8 cellular contexts compared by ENCODE assay signal in the genomic region with DNA sequence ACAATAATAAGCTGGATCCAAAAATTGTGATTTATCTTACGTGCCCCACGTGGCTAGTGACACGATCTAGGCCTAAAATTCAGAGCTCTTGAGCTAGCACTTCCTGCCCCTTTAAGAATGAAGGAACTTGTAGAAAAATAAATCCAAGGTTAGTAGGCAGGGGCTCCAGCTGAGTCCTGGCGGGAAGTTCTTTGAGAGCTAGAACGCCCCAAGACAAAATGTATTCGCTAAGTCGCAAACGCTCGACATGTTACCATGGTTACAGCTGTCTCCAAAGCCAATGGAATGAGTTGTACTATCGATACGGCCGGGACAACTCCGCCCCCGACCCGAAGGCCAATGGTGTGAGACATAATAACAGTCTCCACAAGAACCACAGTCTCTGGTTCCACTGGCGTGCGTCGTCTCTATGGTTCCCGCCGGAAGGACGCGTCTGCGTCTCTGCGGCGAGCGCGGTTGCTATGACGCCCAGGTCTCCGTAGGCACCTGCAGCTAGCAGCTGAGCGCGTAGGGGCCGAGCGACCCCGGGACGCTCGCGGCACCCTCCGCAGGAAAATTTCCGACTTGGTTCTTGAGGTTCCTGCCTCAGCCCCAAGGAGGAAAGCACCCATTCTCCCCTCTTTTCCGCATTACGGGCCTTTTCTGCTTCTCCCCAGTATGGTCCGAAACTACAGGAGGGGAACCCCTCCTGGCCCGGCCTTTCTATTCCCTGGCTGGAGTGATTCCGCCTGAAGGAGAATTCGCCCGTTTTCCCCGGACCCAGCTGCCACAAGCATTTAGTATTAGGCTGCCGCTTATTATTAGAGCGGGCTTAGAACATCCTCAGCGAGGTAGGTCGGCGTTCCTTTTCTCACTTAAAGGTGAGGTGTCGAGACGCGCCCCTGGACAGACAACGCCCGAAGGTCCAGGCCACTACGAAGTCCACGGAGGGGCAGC.
DNase-seq lines count a peak whose midpoint lies in the region; ATAC-seq and TF ChIP-seq lines count a peak whose summit lies in the region.

A gene (plus strand): TSS at position 459 of the 936 bp plus-strand sequence. CDS start 17,266 bp downstream, outside the sequence.

- H3K4me3 ChIP-seq in ACC112 (ENCODE audit: low read depth, low read length) (peak within 1 kb of the TSS; percentile 90), WI38 (ENCODE audit: low read depth, low read length) (peak within 1 kb of the TSS; percentile 64), cardiac fibroblast (replicated peaks in 1 of 2; ENCODE audit: low read depth in 2 of 2, low read length in 2 of 2) (peak within 1 kb of the TSS; percentile 77), skin epidermis (peak within 1 kb of the TSS; percentile 54 to 74 (median 62))

- no peaks in the 10 kb centered on the region for H3K79me2 ChIP-seq in ACC112 (ENCODE audit: control insufficient read depth, insufficient read depth, low read length, unreplicated experiment)

- no peak for TF ChIP-seq CTCF in WI38 (IDR thresholded peaks at IDR 0.05; ENCODE audit: low read depth, low read length)
- no peak for TF ChIP-seq CTCF in cardiac fibroblast (IDR thresholded peaks at IDR 0.05; ENCODE audit: low read depth, low read length)

- ATAC-seq in GM18907 (IDR thresholded peaks at IDR 0.05; ENCODE audit: unreplicated experiment) (peak; percentile 97), HG03139 (IDR thresholded peaks at IDR 0.05; ENCODE audit: unreplicated experiment) (peak; percentile 98)

- DNase-seq in NCI-H2196 treated with DMSO at 0.1 percent for 48 hours (lab: John Stamatoyannopoulos, UW; ENCODE audit: unreplicated experiment): peak; percentile 98
- DNase-seq in cardiac fibroblast (ENCODE audit: low read depth in 2 of 2): peak; percentile 98 to 99
- DNase-seq in iPS-NIHi11 (ENCODE audit: low spot score): peak; percentile 97

- no peaks in the 10 kb centered on the region for H3K27me3 ChIP-seq in ACC112 (ENCODE audit: insufficient read depth, low read length)

- peaks cover 11% of the 10 kb centered on the region for H3K36me3 ChIP-seq in ACC112 (ENCODE audit: insufficient read depth, low read length)

- H3K4me1 ChIP-seq in ACC112 (ENCODE audit: control insufficient read depth, insufficient read depth, low read length, unreplicated experiment): peaks cover 14% of the 10 kb centered on the region

- H2AFZ ChIP-seq in ACC112 (ENCODE audit: low read length, unreplicated experiment): peak within 1 kb of the TSS; percentile 98

- H3K27ac ChIP-seq in ACC112 (ENCODE audit: low read depth, low read length) (peak within 1 kb of the TSS; percentile 69), skin epidermis (peak within 1 kb of the TSS in 9 of 21 experiments; percentile 20 to 63 (median 42))
